Comparison of ENCODE assay signal across 25 cellular contexts in genomic region chr5:67672633-67673032, GRCh38.
DNase-seq lines count a peak whose midpoint lies in the region; ATAC-seq, FAIRE-seq and TF ChIP-seq lines count a peak whose summit lies in the region.
"Had no signal": no experiment of that assay in that cellular context is flagged by ENCODE, and none has a peak within 500 bp of the region (broad histone marks: within the 10 kb centered on the region; RNA-seq: fewer than 3 reads in every experiment).

No MANE protein-coding gene starts in this region.

- H3K27me3 ChIP-seq in astrocyte (ENCODE audit: insufficient read depth, low read length) (no peaks in the 10 kb centered on the region), vagina (no peaks in the 10 kb centered on the region)

- H3K4me1 ChIP-seq in astrocyte (ENCODE audit: insufficient read depth, low read length) (no peaks in the 10 kb centered on the region), vagina (no peaks in the 10 kb centered on the region)

- H3K4me3 ChIP-seq in astrocyte (ENCODE audit: insufficient read depth, low read depth, low read length) (no peak overlapping the region), vagina (no peak overlapping the region)
- H3K4me3 ChIP-seq: SK-N-MC had no signal

- no peak overlapping the region for H3K9ac ChIP-seq in astrocyte (ENCODE audit: low read length)

- H3K36me3 ChIP-seq in astrocyte (ENCODE audit: insufficient read depth, low read length) (no peaks in the 10 kb centered on the region), vagina (no peaks in the 10 kb centered on the region)

- no peak overlapping the region for H3K4me3 Mint-ChIP-seq in astrocyte (ENCODE audit: unreplicated experiment)
- no peak overlapping the region for H3K4me3 Mint-ChIP-seq in activated CD8-positive, alpha-beta memory T cell treated with anti-CD3 and anti-CD28 coated beads, Interleukin-2, amount 10 ng/mL, durations not matched to agents 7 days and 5 days
- H3K4me3 Mint-ChIP-seq: activated CD8-positive, alpha-beta T cell treated with anti-CD3 and anti-CD28 coated beads, Interleukin-2, amount 10 ng/mL, durations not matched to agents 7 days and 5 days; activated naive CD4-positive, alpha-beta T cell treated with anti-CD3 and anti-CD28 coated beads, Interleukin-2, amount 10 ng/mL, durations not matched to agents 7 days and 5 days; activated T-cell treated with anti-CD3 and anti-CD28 coated beads, Interleukin-2, amount 50 U/mL, for 4 hours; B cell; nephron had no signal

- H3K9me3 ChIP-seq in astrocyte (ENCODE audit: insufficient read depth, low read depth, low read length) (no peaks in the 10 kb centered on the region), vagina (no peaks in the 10 kb centered on the region)

- intact Hi-C loops in vagina (cut with DNase I): no loop called here

- no peaks in the 10 kb centered on the region for H3K36me3 Mint-ChIP-seq in astrocyte (ENCODE audit: low read depth, unreplicated experiment)
- no peaks in the 10 kb centered on the region for H3K36me3 Mint-ChIP-seq in activated CD8-positive, alpha-beta memory T cell treated with anti-CD3 and anti-CD28 coated beads, Interleukin-2, amount 10 ng/mL, durations not matched to agents 7 days and 5 days
- H3K36me3 Mint-ChIP-seq: activated naive CD4-positive, alpha-beta T cell treated with anti-CD3 and anti-CD28 coated beads, Interleukin-2, amount 10 ng/mL, durations not matched to agents 7 days and 5 days had no signal

- no peaks in the 10 kb centered on the region for H4K20me1 ChIP-seq in astrocyte (ENCODE audit: insufficient read depth, low read length)

- CTCF ChIA-PET in activated CD8-positive, alpha-beta memory T cell treated with anti-CD3 and anti-CD28 coated beads, Interleukin-2, amount 10 ng/mL, durations not matched to agents 7 days and 5 days (lab: Charles Lee): no interaction called here

- TF ChIP-seq CTCF in astrocyte (IDR thresholded peaks at IDR 0.05; ENCODE audit: insufficient read depth, low read depth, low read length): no peak
- no peak for TF ChIP-seq CTCF in vagina (IDR thresholded peaks at IDR 0.05)

- H3K4me2 ChIP-seq in astrocyte (ENCODE audit: low read length): no peak overlapping the region

- no peaks in the 10 kb centered on the region for H3K9me3 Mint-ChIP-seq in astrocyte (ENCODE audit: unreplicated experiment)
- peaks cover 3% of the 10 kb centered on the region for H3K9me3 Mint-ChIP-seq in activated CD8-positive, alpha-beta memory T cell treated with anti-CD3 and anti-CD28 coated beads, Interleukin-2, amount 10 ng/mL, durations not matched to agents 7 days and 5 days (ENCODE audit: low read depth)
- H3K9me3 Mint-ChIP-seq: activated naive CD4-positive, alpha-beta T cell treated with anti-CD3 and anti-CD28 coated beads, Interleukin-2, amount 10 ng/mL, durations not matched to agents 7 days and 5 days; activated T-cell treated with anti-CD3 and anti-CD28 coated beads, Interleukin-2, amount 50 U/mL, for 4 hours had no signal

- FAIRE-seq in astrocyte (lab: Jason Lieb, UNC): no peak
- FAIRE-seq: RCC 7860 had no signal

- TF ChIP-seq POLR2A in vagina (IDR thresholded peaks at IDR 0.05): no peak

- no peak overlapping the region for H3K27ac Mint-ChIP-seq in astrocyte (ENCODE audit: unreplicated experiment)
- H3K27ac Mint-ChIP-seq in activated CD8-positive, alpha-beta memory T cell treated with anti-CD3 and anti-CD28 coated beads, Interleukin-2, amount 10 ng/mL, durations not matched to agents 7 days and 5 days: no peak overlapping the region
- H3K27ac Mint-ChIP-seq: activated CD8-positive, alpha-beta T cell treated with anti-CD3 and anti-CD28 coated beads, Interleukin-2, amount 10 ng/mL, durations not matched to agents 7 days and 5 days; activated naive CD4-positive, alpha-beta T cell treated with anti-CD3 and anti-CD28 coated beads, Interleukin-2, amount 10 ng/mL, durations not matched to agents 7 days and 5 days; B cell; nephron had no signal

- H3K4me1 Mint-ChIP-seq in astrocyte (ENCODE audit: low read depth, unreplicated experiment): no peaks in the 10 kb centered on the region
- H3K4me1 Mint-ChIP-seq in activated CD8-positive, alpha-beta memory T cell treated with anti-CD3 and anti-CD28 coated beads, Interleukin-2, amount 10 ng/mL, durations not matched to agents 7 days and 5 days: no peaks in the 10 kb centered on the region
- H3K4me1 Mint-ChIP-seq: activated naive CD4-positive, alpha-beta T cell treated with anti-CD3 and anti-CD28 coated beads, Interleukin-2, amount 10 ng/mL, durations not matched to agents 7 days and 5 days; B cell had no signal

- H2AFZ ChIP-seq in astrocyte (ENCODE audit: low read depth, low read length): no peak overlapping the region

- no peaks in the 10 kb centered on the region for H3K27me3 Mint-ChIP-seq in astrocyte (ENCODE audit: low read depth, unreplicated experiment)
- no peaks in the 10 kb centered on the region for H3K27me3 Mint-ChIP-seq in activated CD8-positive, alpha-beta memory T cell treated with anti-CD3 and anti-CD28 coated beads, Interleukin-2, amount 10 ng/mL, durations not matched to agents 7 days and 5 days
- H3K27me3 Mint-ChIP-seq: activated naive CD4-positive, alpha-beta T cell treated with anti-CD3 and anti-CD28 coated beads, Interleukin-2, amount 10 ng/mL, durations not matched to agents 7 days and 5 days had no signal

- no peaks in the 10 kb centered on the region for H3K79me2 ChIP-seq in astrocyte (ENCODE audit: insufficient read depth, low read length)

- no peak for ATAC-seq in activated CD8-positive, alpha-beta memory T cell treated with anti-CD3 and anti-CD28 coated beads, Interleukin-2, amount 10 ng/mL, durations not matched to agents 7 days and 5 days
- ATAC-seq: activated CD8-positive, alpha-beta T cell treated with anti-CD3 and anti-CD28 coated beads, Interleukin-2, amount 10 ng/mL, durations not matched to agents 7 days and 5 days; activated T-cell treated with anti-CD3 and anti-CD28 coated beads, Interleukin-2, amount 50 U/mL, for 4 hours had no signal

- DNase-seq in GM03348 (ENCODE audit: low spot score): peak; percentile 14
- peak; percentile 3 for DNase-seq in M059J (ENCODE audit: low read depth)
- peak; percentile 12 for DNase-seq in astrocyte (ENCODE audit: low read depth)
- DNase-seq in myocyte (ENCODE audit: low read depth): peak; percentile 19
- DNase-seq in vagina (ENCODE audit: extremely low spot score in 2 of 2): no peak
- DNase-seq in activated T-cell treated with anti-CD3 and anti-CD28 coated beads, Interleukin-2, amount 50 U/mL, for 48 hours: no peak
- DNase-seq in activated CD8-positive, alpha-beta memory T cell treated with anti-CD3 and anti-CD28 coated beads, Interleukin-2, amount 10 ng/mL, durations not matched to agents 7 days and 5 days: no peak
- DNase-seq: activated CD4-positive, CD25-positive, alpha-beta regulatory T cell; activated CD8-positive, alpha-beta T cell treated with anti-CD3 and anti-CD28 coated beads, Interleukin-2, amount 10 ng/mL, durations not matched to agents 7 days and 5 days; activated naive CD4-positive, alpha-beta T cell treated with anti-CD3 and anti-CD28 coated beads, Interleukin-2, amount 10 ng/mL, durations not matched to agents 7 days and 5 days; activated T-cell treated with anti-CD3 and anti-CD28 coated beads, Interleukin-2, amount 50 U/mL, for 4 hours; anterior cingulate cortex; cerebellar nuclear complex; left cardiac atrium; MM.1S; NCI-H187 treated with DMSO at 0.1 percent for 48 hours; NCI-H345; posterior cingulate gyrus; stimulated activated CD4-positive, alpha-beta T cell treated with anti-CD3 and anti-CD28 coated beads, Interleukin-2, amount 100 ng/mL, for 24 hours; stimulated activated naive CD4-positive, alpha-beta T cell; trophoblast cell had no signal

- H3K27ac ChIP-seq in astrocyte (ENCODE audit: low read depth, low read length) (no peak overlapping the region), vagina (no peak overlapping the region)
- H3K27ac ChIP-seq: SK-N-MC had no signal

Comparison
In these comparisons a context has a peak if more than half of its experiments do, and no peak if none do; other contexts are left out.
1. DNase-seq: peak in GM03348 (single experiment), M059J (single experiment), astrocyte (single experiment) and myocyte (single experiment); none in vagina (0 of 2), activated T-cell treated with anti-CD3 and anti-CD28 coated beads, Interleukin-2, amount 50 U/mL, for 48 hours (0 of 2) and activated CD8-positive, alpha-beta memory T cell treated with anti-CD3 and anti-CD28 coated beads, Interleukin-2, amount 10 ng/mL, durations not matched to agents 7 days and 5 days (single experiment).